ENCODE assay signal across 8 cellular contexts in genomic region chr9:34252670-34253459, GRCh38.
DNase-seq lines count a peak whose midpoint lies in the region; ATAC-seq and TF ChIP-seq lines count a peak whose summit lies in the region.

No MANE protein-coding gene starts in this region.

- TF ChIP-seq CTCF in glutamatergic neuron (IDR thresholded peaks at IDR 0.05; ENCODE audit: partially characterized antibody, unreplicated experiment) (peak; percentile 98), thyroid gland (IDR thresholded peaks at IDR 0.05) (peak in 4 of 6 experiments; percentile 81 to 96 (median 90))

- H2BK12ac ChIP-seq in trophoblast cell (ENCODE audit: low read length): no peak overlapping the region

- H3K9ac ChIP-seq in trophoblast cell (ENCODE audit: low read length): no peak overlapping the region

- intact Hi-C loops in thyroid gland (cut with DNase I): no loop called here

- no peak overlapping the region for H3K4me2 ChIP-seq in trophoblast cell (ENCODE audit: low read length)

- peak; percentile 62 for DNase-seq in EH (ENCODE audit: low read depth)
- peak; percentile 47 to 70 for DNase-seq in SJCRH30
- DNase-seq in activated naive CD4-positive, alpha-beta T cell (lab: John Stamatoyannopoulos, UW): peak in 3 of 4 experiments; percentile 11 to 61 (median 41)
- peak; percentile 87 for DNase-seq in glutamatergic neuron
- peak; percentile 57 to 82 for DNase-seq in trophoblast cell
- DNase-seq in thyroid gland: peak; percentile 65 to 68
- no peak for DNase-seq in NCI-H1048 (lab: John Stamatoyannopoulos, UW)

- WGBS in trophoblast cell (ENCODE audit: extremely low coverage, insufficient coverage, insufficient read length): no CpG with 5 or more reads among the region's 10 CpGs
- WGBS in thyroid gland, 2 donors: 49 to 50% methylated on average over 10 of the region's 10 CpGs

- H3K4me1 Mint-ChIP-seq in glutamatergic neuron (ENCODE audit: low read depth, unreplicated experiment): peaks cover 20% of the 10 kb centered on the region

- no peak overlapping the region for H3K4ac ChIP-seq in trophoblast cell (ENCODE audit: low read depth, low read length)

- H3K4me1 ChIP-seq in SJCRH30 (no peaks in the 10 kb centered on the region), trophoblast cell (ENCODE audit: control insufficient read depth in 1 of 2, insufficient read depth in 2 of 2, low read length in 2 of 2) (no peaks in the 10 kb centered on the region), thyroid gland (peaks cover 0 to 16% of the 10 kb centered on the region in 2 donors)

- ATAC-seq in HG03175 (IDR thresholded peaks at IDR 0.05; ENCODE audit: unreplicated experiment): peak; percentile 56

- peak overlapping the region; percentile 80 for H3K27ac Mint-ChIP-seq in glutamatergic neuron (ENCODE audit: unreplicated experiment)

- H3K18ac ChIP-seq in trophoblast cell (ENCODE audit: low read length): no peak overlapping the region

- H4K12ac ChIP-seq in trophoblast cell (ENCODE audit: low read depth, low read length): peak overlapping the region; percentile 16

- H4K8ac ChIP-seq in trophoblast cell (ENCODE audit: low read depth, low read length): no peak overlapping the region

- no peak overlapping the region for H2AFZ ChIP-seq in trophoblast cell (ENCODE audit: insufficient read depth, low read length, poor library complexity)

- no peak overlapping the region for H3K27ac ChIP-seq in SJCRH30
- H3K27ac ChIP-seq in trophoblast cell (ENCODE audit: low read depth, low read length): no peak overlapping the region
- no peak overlapping the region for H3K27ac ChIP-seq in thyroid gland

- H3K36me3 ChIP-seq in SJCRH30 (peaks cover 2% of the 10 kb centered on the region), trophoblast cell (ENCODE audit: control insufficient read depth in 1 of 2, insufficient read depth in 2 of 2, low read length in 2 of 2) (peaks cover 64 to 89% of the 10 kb centered on the region in 2 experiments), thyroid gland (peaks cover 21 to 30% of the 10 kb centered on the region in 2 donors)

- no peak overlapping the region for H3K23ac ChIP-seq in trophoblast cell (ENCODE audit: low read length)

- no peaks in the 10 kb centered on the region for H3K79me2 ChIP-seq in trophoblast cell (ENCODE audit: control insufficient read depth, insufficient read depth, low read length, poor library complexity)

- no peak overlapping the region for H3K14ac ChIP-seq in trophoblast cell (ENCODE audit: low read length)

- no peaks in the 10 kb centered on the region for H3K27me3 ChIP-seq in SJCRH30
- no peaks in the 10 kb centered on the region for H3K27me3 ChIP-seq in trophoblast cell (ENCODE audit: insufficient read depth, low read length)
- no peaks in the 10 kb centered on the region for H3K27me3 ChIP-seq in thyroid gland

- no peak overlapping the region for H2AK5ac ChIP-seq in trophoblast cell (ENCODE audit: low read length)

- no peak for TF ChIP-seq POLR2A in thyroid gland (IDR thresholded peaks at IDR 0.05)

- H3K36me3 Mint-ChIP-seq in glutamatergic neuron (ENCODE audit: unreplicated experiment): peaks cover 4% of the 10 kb centered on the region

- H3K4me3 Mint-ChIP-seq in glutamatergic neuron (ENCODE audit: unreplicated experiment): no peak overlapping the region

- no peak overlapping the region for H2BK120ac ChIP-seq in trophoblast cell (ENCODE audit: insufficient read depth, low read length, poor library complexity)

- no peak overlapping the region for H2BK5ac ChIP-seq in trophoblast cell (ENCODE audit: low read depth, low read length, poor library complexity)

- H3K79me1 ChIP-seq in trophoblast cell (ENCODE audit: low read length): no peaks in the 10 kb centered on the region

- H3K4me3 ChIP-seq in SJCRH30 (no peak overlapping the region), trophoblast cell (ENCODE audit: low read depth, low read length) (no peak overlapping the region), thyroid gland (replicated peaks in 1 of 3) (no peak overlapping the region)

- H3K9me3 ChIP-seq in SJCRH30 (replicated peaks) (no peaks in the 10 kb centered on the region), trophoblast cell (ENCODE audit: insufficient read depth, low read depth, low read length) (no peaks in the 10 kb centered on the region), thyroid gland (no peaks in the 10 kb centered on the region)

- no peak overlapping the region for H4K91ac ChIP-seq in trophoblast cell (ENCODE audit: low read depth, low read length)

- H3K9me3 Mint-ChIP-seq in glutamatergic neuron (ENCODE audit: unreplicated experiment): no peaks in the 10 kb centered on the region

- H3K27me3 Mint-ChIP-seq in glutamatergic neuron (ENCODE audit: unreplicated experiment): peaks cover 4% of the 10 kb centered on the region
